Comparison of ENCODE assay signal across 8 cellular contexts in the genomic region with DNA sequence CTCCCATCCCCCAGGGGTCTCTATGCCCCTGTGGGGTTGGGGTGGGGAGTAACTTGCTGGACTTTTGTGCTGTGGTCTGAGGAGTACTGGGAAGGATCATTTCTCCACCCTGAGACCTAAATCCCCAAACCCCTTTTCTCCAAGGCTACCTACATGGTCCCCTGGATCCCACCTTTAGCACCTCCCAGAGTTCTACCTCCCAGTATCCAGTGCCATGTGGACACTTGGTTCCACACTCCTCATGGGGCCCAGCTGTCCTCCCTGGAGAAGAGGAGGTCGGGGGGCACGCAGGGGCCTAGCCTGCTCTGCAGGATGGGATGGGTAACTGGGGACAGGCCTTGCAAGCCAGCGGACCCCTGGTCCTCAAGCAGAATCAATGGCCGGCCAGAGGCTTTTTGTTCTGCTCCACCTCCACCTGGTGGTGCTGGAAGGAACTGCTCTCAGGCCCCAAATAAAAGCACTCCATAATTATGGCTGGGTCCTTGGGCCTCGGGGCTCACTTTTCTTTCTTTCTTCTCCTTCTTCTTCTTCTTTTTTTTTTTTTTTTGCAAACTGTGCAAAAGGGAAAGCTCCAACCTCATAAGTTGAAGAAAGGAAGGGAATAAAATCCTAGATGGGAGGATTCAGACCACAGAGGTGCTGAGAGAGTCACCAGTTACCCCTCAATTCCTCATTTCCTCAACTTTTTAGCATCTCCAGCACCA.
DNase-seq lines count a peak whose midpoint lies in the region; ATAC-seq and TF ChIP-seq lines count a peak whose summit lies in the region.

No MANE protein-coding gene starts in this region.

- in situ Hi-C loops in gastrocnemius medialis (cut with MboI; ENCODE audit: low sequenced_read_pairs in 4 of 4): loop anchor here in 3 of 4 donors (5.0 to 25.0 kb wide), 2 partner anchors 77 to 98 kb away; no protein-coding TSS in a partner anchor

- peak; percentile 72 to 73 for ATAC-seq in gastrocnemius medialis
- no peak for ATAC-seq in HG03097 (IDR thresholded peaks at IDR 0.05; ENCODE audit: low FRiP score, unreplicated experiment)

- H3K4me3 ChIP-seq in gastrocnemius medialis: no peak overlapping the region

- no peak for TF ChIP-seq POLR2A in gastrocnemius medialis (IDR thresholded peaks at IDR 0.05)

- H3K9me3 ChIP-seq in gastrocnemius medialis: no peaks in the 10 kb centered on the region

- H3K27ac ChIP-seq in gastrocnemius medialis: peak overlapping the region in 2 of 4 donors; percentile 29 to 47

- H3K9me3 Mint-ChIP-seq in T-helper 2 cell treated with Interferon-gamma antibody and Interleukin-4, amounts not matched to agents 5 μg/mL and 100 μg/mL, for 36 hours: no peaks in the 10 kb centered on the region

- intact Hi-C loops in gastrocnemius medialis (cut with DNase I; ENCODE audit: low total_unique reads): loop anchor here (1.0 to 5.0 kb wide), 2 partner anchors 76 to 103 kb away; no protein-coding TSS in a partner anchor

- H3K4me1 Mint-ChIP-seq in T-helper 2 cell treated with Interferon-gamma antibody and Interleukin-4, amounts not matched to agents 5 μg/mL and 100 μg/mL, for 36 hours (ENCODE audit: low read depth): no peaks in the 10 kb centered on the region

- H3K27me3 ChIP-seq in gastrocnemius medialis: no peaks in the 10 kb centered on the region

- no peaks in the 10 kb centered on the region for H3K36me3 ChIP-seq in gastrocnemius medialis

- peaks cover 9 to 13% of the 10 kb centered on the region in 2 donors for H3K4me1 ChIP-seq in gastrocnemius medialis

- no peaks in the 10 kb centered on the region for H3K36me3 Mint-ChIP-seq in T-helper 2 cell treated with Interferon-gamma antibody and Interleukin-4, amounts not matched to agents 5 μg/mL and 100 μg/mL, for 36 hours (ENCODE audit: low read depth)

- DNase-seq in NK-92 treated with Interleukin-12 subunit alpha and Interleukin-12 subunit beta, amount 100 ng/mL, for 24 hours (lab: John Stamatoyannopoulos, UW): peak; percentile 35
- no peak for DNase-seq in NK-92 (lab: John Stamatoyannopoulos, UW; ENCODE audit: unreplicated experiment)
- peak; percentile 73 for DNase-seq in HuH-7.5 (ENCODE audit: low spot score)
- peak; percentile 17 for DNase-seq in T-helper 2 cell treated with Interferon-gamma antibody and Interleukin-4, amounts not matched to agents 5 μg/mL and 100 μg/mL, for 36 hours (ENCODE audit: low spot score)
- peak; percentile 75 for DNase-seq in astrocyte of the hippocampus (ENCODE audit: low read depth, low spot score)
- peak; percentile 44 to 57 for DNase-seq in hippocampal formation (lab: John Stamatoyannopoulos, UW)
- peak in 1 of 2 donors; percentile 52 for DNase-seq in gastrocnemius medialis

- peak; percentile 70 to 84 (median 83) for TF ChIP-seq CTCF in gastrocnemius medialis (IDR thresholded peaks at IDR 0.05 in 4 of 5, conservative IDR thresholded peaks at IDR 0.05 in 1 of 5)

- H3K27ac Mint-ChIP-seq in T-helper 2 cell treated with Interferon-gamma antibody and Interleukin-4, amounts not matched to agents 5 μg/mL and 100 μg/mL, for 36 hours: no peak overlapping the region

- H3K4me3 Mint-ChIP-seq in T-helper 2 cell treated with Interferon-gamma antibody and Interleukin-4, amounts not matched to agents 5 μg/mL and 100 μg/mL, for 36 hours: no peak overlapping the region

- peaks cover 13% of the 10 kb centered on the region for H3K27me3 Mint-ChIP-seq in T-helper 2 cell treated with Interferon-gamma antibody and Interleukin-4, amounts not matched to agents 5 μg/mL and 100 μg/mL, for 36 hours (ENCODE audit: low read depth)
